18 cellular contexts compared by ENCODE assay signal in genomic region chr7:116877443-116878217, GRCh38. TPM values are rescaled to one million over a fixed set of nuclear protein-coding genes. Genes with fewer than 3 reads are reported as not detected.
DNase-seq lines count a peak whose midpoint lies in the region; ATAC-seq, FAIRE-seq and TF ChIP-seq lines count a peak whose summit lies in the region.
"Had no signal": no experiment of that assay in that cellular context is flagged by ENCODE, and none has a peak within 500 bp of the region (broad histone marks: within the 10 kb centered on the region; RNA-seq: fewer than 3 reads in every experiment).

No MANE protein-coding gene starts in this region.

- H3K9ac ChIP-seq in GM12878 (ENCODE audit: control insufficient read depth, insufficient read depth, low read length), result no peak overlapping the region
- H3K9ac ChIP-seq in HepG2 (ENCODE audit: insufficient read depth, low read depth, low read length), result no peak overlapping the region

- FAIRE-seq in GM12878 (lab: Jason Lieb, UNC) (no peak), HepG2 (lab: Jason Lieb, UNC) (no peak)

- no peak overlapping the region for H3K4me3 ChIP-seq in cardiac muscle cell
- no peak overlapping the region for H3K4me3 ChIP-seq in GM12878
- H3K4me3 ChIP-seq in HepG2 (replicated peaks in 1 of 3; ENCODE audit: insufficient read depth in 1 of 3, low read depth in 2 of 3, low read length in 3 of 3), result no peak overlapping the region
- no peak overlapping the region for H3K4me3 ChIP-seq in gastrocnemius medialis
- H3K4me3 ChIP-seq: GM23338, Peyer's patch had no signal

- peak in 1 of 2 donors; percentile 10 for DNase-seq in cardiac muscle cell (ENCODE audit: low read depth in 1 of 2, low spot score in 1 of 2)
- no peak for DNase-seq in Right ventricle myocardium superior
- DNase-seq in GM12878 (ENCODE audit: low read depth, low spot score), result no peak
- DNase-seq in HepG2 (ENCODE audit: low spot score), result no peak
- no peak for DNase-seq in gastrocnemius medialis
- no peak for DNase-seq in activated naive CD4-positive, alpha-beta T cell (lab: John Stamatoyannopoulos, UW)
- no peak for DNase-seq in WTC11 (ENCODE audit: low spot score)
- DNase-seq in activated naive CD8-positive, alpha-beta T cell treated with anti-CD3 and anti-CD28 coated beads, Interleukin-2, amount 50 U/mL, for 24 hours, result no peak
- DNase-seq: GDM1, HCEC 1CT, NCI-H1105, NCI-H2081 treated with DMSO at 0.1 percent for 48 hours, NCI-H446 treated with DMSO at 0.1 percent for 48 hours had no signal

- H3K9me3 ChIP-seq in cardiac muscle cell (ENCODE audit: low read depth) (no peaks in the 10 kb centered on the region), GM12878 (replicated peaks; ENCODE audit: control insufficient read depth, insufficient read depth, low read length) (no peaks in the 10 kb centered on the region), HepG2 (ENCODE audit: low read length) (no peaks in the 10 kb centered on the region), gastrocnemius medialis (no peaks in the 10 kb centered on the region)
- H3K9me3 ChIP-seq: Caco-2, Peyer's patch had no signal

- in situ Hi-C loops in GM12878 (cut with MboI), result no loop called here
- in situ Hi-C loops in HepG2 (cut with HindIII; ENCODE audit: extremely low pct_ligation_motif_present, low pct_unique_long_range_greater_than_20kb), result no loop called here
- in situ Hi-C loops in gastrocnemius medialis (cut with MboI; ENCODE audit: low sequenced_read_pairs in 4 of 4), result no loop called here

- H3K36me3 ChIP-seq in cardiac muscle cell (no peaks in the 10 kb centered on the region), GM12878 (ENCODE audit: control insufficient read depth in 2 of 2, insufficient read depth in 2 of 2, low read length in 1 of 2) (peaks cover 0 to 14% of the 10 kb centered on the region in 2 experiments; a peak in 2 of 4 replicates), HepG2 (replicated peaks in 1 of 2; ENCODE audit: control insufficient read depth in 1 of 2, insufficient read depth in 2 of 2, low read length in 2 of 2) (peaks cover 3 to 12% of the 10 kb centered on the region in 2 experiments; a peak in 4 of 5 replicates), gastrocnemius medialis (no peaks in the 10 kb centered on the region)
- H3K36me3 ChIP-seq: Peyer's patch had no signal

- no peak for TF ChIP-seq EP300 in GM12878 (IDR thresholded peaks at IDR 0.05; ENCODE audit: borderline replicate concordance in 1 of 2, control insufficient read depth in 1 of 2, low read depth in 2 of 2, low read length in 2 of 2)
- no peak for TF ChIP-seq EP300 in HepG2 (IDR thresholded peaks at IDR 0.05; ENCODE audit: low read depth in 2 of 2, low read length in 2 of 2)
- TF ChIP-seq EP300 in HepG2 (CRISPR knock-in tag; IDR thresholded peaks at IDR 0.05; ENCODE audit: borderline replicate concordance), result no peak

- BruUV-seq in GM12878 (replicated peaks; lab: Mats Ljungman, UMichigan) (TSS peak; percentile 5), HepG2 (replicated peaks; lab: Mats Ljungman, UMichigan) (TSS peak; percentile 7)

- H4K20me1 ChIP-seq in GM12878 (ENCODE audit: control insufficient read depth, insufficient read depth) (no peaks in the 10 kb centered on the region; the same call in 1 of the 2 replicates), HepG2 (ENCODE audit: insufficient read depth, low read length) (peaks cover 53% of the 10 kb centered on the region)

- WGBS in GM12878 (ENCODE audit: insufficient coverage, insufficient replicate concordance, low lambda C conversion rate, missing lambda C conversion rate), result 95% methylated on average over 3 of the region's 3 CpGs
- WGBS in HepG2 (ENCODE audit: low lambda C conversion rate), result 98% methylated on average over 3 of the region's 3 CpGs

- TF ChIP-seq CTCF in cardiac muscle cell (IDR thresholded peaks at IDR 0.05; ENCODE audit: low read depth, low read length) (no peak), GM12878 (IDR thresholded peaks at IDR 0.05 in 2 of 3, conservative IDR thresholded peaks at IDR 0.05 in 1 of 3; ENCODE audit: control insufficient read depth in 2 of 3, extremely low read depth in 1 of 3, insufficient read depth in 1 of 3, low read depth in 3 of 3, low read length in 3 of 3) (no peak), HepG2 (CRISPR knock-in tag; IDR thresholded peaks at IDR 0.05) (no peak), gastrocnemius medialis (IDR thresholded peaks at IDR 0.05 in 4 of 5, conservative IDR thresholded peaks at IDR 0.05 in 1 of 5) (no peak), WTC11 (IDR thresholded peaks at IDR 0.05) (no peak)

- H3K79me2 ChIP-seq in GM12878 (ENCODE audit: control insufficient read depth, insufficient read depth, low read length), result peaks cover 62% of the 10 kb centered on the region
- H3K79me2 ChIP-seq in HepG2 (ENCODE audit: insufficient read depth, low read length), result peaks cover 89% of the 10 kb centered on the region

- H3K27ac ChIP-seq in cardiac muscle cell (peak overlapping the region; percentile 91), GM12878 (ENCODE audit: control insufficient read depth, insufficient read depth) (no peak overlapping the region), HepG2 (ENCODE audit: extremely low read length, insufficient read depth, low read length) (no peak overlapping the region), gastrocnemius medialis (peak overlapping the region; percentile 38 to 79 (median 65))
- H3K27ac ChIP-seq: 22Rv1 had no signal

- H3K27me3 ChIP-seq in cardiac muscle cell (no peaks in the 10 kb centered on the region), GM12878 (replicated peaks in 1 of 2; ENCODE audit: control insufficient read depth in 2 of 2, insufficient read depth in 2 of 2, low read length in 1 of 2) (no peaks in the 10 kb centered on the region), HepG2 (ENCODE audit: control insufficient read depth in 1 of 2, insufficient read depth in 2 of 2, low read length in 2 of 2) (no peaks in the 10 kb centered on the region), gastrocnemius medialis (no peaks in the 10 kb centered on the region)
- H3K27me3 ChIP-seq: Peyer's patch had no signal

- H3K27me3 Mint-ChIP-seq in WTC11 (ENCODE audit: low read depth), result no peaks in the 10 kb centered on the region
- H3K27me3 Mint-ChIP-seq in activated naive CD8-positive, alpha-beta T cell treated with anti-CD3 and anti-CD28 coated beads, Interleukin-2, amount 50 U/mL, for 24 hours, result no peaks in the 10 kb centered on the region
- H3K27me3 Mint-ChIP-seq: B cell had no signal

- H2AFZ ChIP-seq in GM12878 (ENCODE audit: control insufficient read depth, low read depth, low read length) (no peak overlapping the region), HepG2 (ENCODE audit: low read length) (no peak overlapping the region)
- H2AFZ ChIP-seq: GM23338 had no signal

- RAD21 ChIA-PET in GM12878 (lab: Charles Lee; ENCODE audit: unreplicated experiment), result no interaction called here

- H3K4me1 Mint-ChIP-seq in WTC11, result peaks cover 11% of the 10 kb centered on the region
- peaks cover 35% of the 10 kb centered on the region for H3K4me1 Mint-ChIP-seq in activated naive CD8-positive, alpha-beta T cell treated with anti-CD3 and anti-CD28 coated beads, Interleukin-2, amount 50 U/mL, for 24 hours

- H3K4me2 ChIP-seq in GM12878 (ENCODE audit: control insufficient read depth, insufficient read depth), result no peak overlapping the region
- H3K4me2 ChIP-seq in HepG2 (ENCODE audit: low read depth, low read length), result no peak overlapping the region
- H3K4me2 ChIP-seq: GM23338 had no signal

- no peak for TF ChIP-seq RAD21 in GM12878 (IDR thresholded peaks at IDR 0.05; ENCODE audit: insufficient read depth, low read depth, low read length)
- no peak for TF ChIP-seq RAD21 in HepG2 (CRISPR knock-in tag; IDR thresholded peaks at IDR 0.05)

- TF ChIP-seq POLR2A in GM12878 (IDR thresholded peaks at IDR 0.05; ENCODE audit: low read depth, low read length), result no peak
- no peak for TF ChIP-seq POLR2A in HepG2 (IDR thresholded peaks at IDR 0.05; ENCODE audit: insufficient read depth in 1 of 2, low read depth in 2 of 2, low read length in 2 of 2)
- TF ChIP-seq POLR2A in gastrocnemius medialis (IDR thresholded peaks at IDR 0.05), result no peak

- CTCF ChIA-PET in GM12878 (lab: Yijun Ruan, JAX), result interaction anchor here (1.1 to 1.2 kb wide), 2 partner anchors 14 to 19 kb away, joined by 3 to 4 read pairs; no protein-coding TSS in a partner anchor
- CTCF ChIA-PET in HepG2 (lab: Yijun Ruan, JAX; ENCODE audit: low intra/inter-chr PET ratio, low total read pairs), result no interaction called here
- CTCF ChIA-PET in WTC11 (lab: Charles Lee), result no interaction called here

- H3K27ac Mint-ChIP-seq in WTC11, result no peak overlapping the region
- no peak overlapping the region for H3K27ac Mint-ChIP-seq in activated naive CD8-positive, alpha-beta T cell treated with anti-CD3 and anti-CD28 coated beads, Interleukin-2, amount 50 U/mL, for 24 hours
- H3K27ac Mint-ChIP-seq: B cell, GM23338 had no signal

- no peaks in the 10 kb centered on the region for H3K9me3 Mint-ChIP-seq in WTC11
- H3K9me3 Mint-ChIP-seq in activated naive CD8-positive, alpha-beta T cell treated with anti-CD3 and anti-CD28 coated beads, Interleukin-2, amount 50 U/mL, for 24 hours, result no peaks in the 10 kb centered on the region
- H3K9me3 Mint-ChIP-seq: GM23338 had no signal

- no peak overlapping the region for H3K4me3 Mint-ChIP-seq in WTC11
- no peak overlapping the region for H3K4me3 Mint-ChIP-seq in activated naive CD8-positive, alpha-beta T cell treated with anti-CD3 and anti-CD28 coated beads, Interleukin-2, amount 50 U/mL, for 24 hours
- H3K4me3 Mint-ChIP-seq: B cell, GM23338 had no signal

- intact Hi-C loops in Right ventricle myocardium superior (cut with DNase I), result no loop called here
- intact Hi-C loops in GM12878 (cut with micrococcal nuclease; ENCODE audit: unreplicated experiment), result no loop called here
- intact Hi-C loops in HepG2 (cut with micrococcal nuclease; ENCODE audit: unreplicated experiment), result no loop called here
- intact Hi-C loops in gastrocnemius medialis (cut with DNase I; ENCODE audit: low total_unique reads), result no loop called here

- H3K4me1 ChIP-seq in cardiac muscle cell (ENCODE audit: low read depth) (peaks cover 60% of the 10 kb centered on the region), GM12878 (ENCODE audit: control insufficient read depth, insufficient read depth, low read length) (no peaks in the 10 kb centered on the region), HepG2 (ENCODE audit: insufficient read depth, low read length) (peaks cover 30% of the 10 kb centered on the region), gastrocnemius medialis (peaks cover 39 to 64% of the 10 kb centered on the region in 2 donors)

- POLR2A ChIA-PET in GM12878 (lab: Charles Lee), result interaction anchor here (0.8 kb wide), 1 partner anchor 20 kb away, joined by 3 read pairs; no protein-coding TSS in a partner anchor
- POLR2A ChIA-PET in HepG2 (lab: Yijun Ruan, JAX), result no interaction called here
- POLR2A ChIA-PET in WTC11 (lab: Charles Lee), result interaction anchor here (0.5 kb wide), 1 partner anchor 37 kb away, joined by 3 read pairs; no protein-coding TSS in a partner anchor

- SMC1A ChIA-PET in GM12878 (lab: Charles Lee; ENCODE audit: uncharacterized antibody, unreplicated experiment), result no interaction called here

- ATAC-seq in Right ventricle myocardium superior (ENCODE audit: poor library complexity), result no peak
- no peak for ATAC-seq in GM12878
- no peak for ATAC-seq in HepG2
- no peak for ATAC-seq in gastrocnemius medialis
- ATAC-seq in WTC11, result no peak
- ATAC-seq in activated naive CD8-positive, alpha-beta T cell treated with anti-CD3 and anti-CD28 coated beads, Interleukin-2, amount 50 U/mL, for 24 hours, result no peak

- H3K36me3 Mint-ChIP-seq in WTC11, result peaks cover 8% of the 10 kb centered on the region
- H3K36me3 Mint-ChIP-seq in activated naive CD8-positive, alpha-beta T cell treated with anti-CD3 and anti-CD28 coated beads, Interleukin-2, amount 50 U/mL, for 24 hours (ENCODE audit: low read depth), result peaks cover 26% of the 10 kb centered on the region

RNA-seq across cellular contexts. Expression of gene CAPZA2, which starts 15.2 kb away (rescaled TPM):
- 117 and 150 TPM in 2 replicates for total RNA-seq in cardiac muscle cell
- polyA plus RNA-seq in cardiac muscle cell, result 348 and 371 TPM in 2 replicates
- 344 TPM for total RNA-seq in Right ventricle myocardium superior
- 99.2 and 113 TPM in 2 replicates for total RNA-seq in GM12878 (2013; cell fraction: nucleolus; rRNA removed)
- 50.0 and 72.9 TPM in 2 replicates for total RNA-seq in GM12878 (2014; rRNA removed)
- total RNA-seq in GM12878 (2014; rRNA removed; fragmentation: Illumina TruSeq; extraction: Trizol), result 104 and 108 TPM in 2 replicates
- total RNA-seq in GM12878 (2021), result 126 and 135 TPM in 2 replicates
- 38.7 TPM for polyA plus RNA-seq in GM12878 (2011; ENCODE audit: low read depth)
- 103 and 186 TPM in 2 replicates for polyA plus RNA-seq in GM12878 (2011; rRNA removed)
- 21.6 and 23.2 TPM in 2 replicates for polyA plus RNA-seq in GM12878 (2011; cell fraction: cytosol; rRNA removed)
- 24.9 and 25.1 TPM in 2 replicates for polyA plus RNA-seq in GM12878 (2011; cell fraction: nucleus; rRNA removed)
- polyA plus RNA-seq in GM12878 (2012), result 50.2 and 59.7 TPM in 2 replicates
- 100.0 and 103 TPM in 2 replicates for polyA plus RNA-seq in GM12878 (2014; fragmentation: Illumina TruSeq; extraction: Trizol)
- polyA plus RNA-seq in GM12878 (2014; fragmentation: Nextera tagmentation; extraction: Ambion mirVana), result 100 to 1,000 TPM; 159 to 379 TPM
- polyA plus RNA-seq in GM12878 (2014; rRNA removed), result 42.9 and 58.2 TPM in 2 replicates
- 100 to 1,000 TPM; 172 to 176 TPM for polyA plus RNA-seq in GM12878 (2016; fragmentation: Nextera tagmentation; extraction: Ambion mirVana)
- 46.4 and 58.7 TPM in 2 replicates for polyA minus RNA-seq in GM12878 (2011; rRNA and poly(A)+ RNA removed)
- polyA minus RNA-seq in GM12878 (2011; cell fraction: cytosol; rRNA and poly(A)+ RNA removed), result 22.6 and 22.9 TPM in 2 replicates
- polyA minus RNA-seq in GM12878 (2011; cell fraction: nucleus; rRNA and poly(A)+ RNA removed), result 38.0 and 58.4 TPM in 2 replicates
- total RNA-seq in HepG2 (2016; rRNA removed; fragmentation: Illumina TruSeq; extraction: Trizol), result 199 and 286 TPM in 2 replicates
- total RNA-seq in HepG2 (2016; cell fraction: cytosol; rRNA removed; fragmentation: Illumina TruSeq; extraction: Trizol; ENCODE audit: low read depth), result 24.4 and 27.4 TPM in 2 replicates
- 185 and 316 TPM in 2 replicates for total RNA-seq in HepG2 (2016; cell fraction: insoluble cytoplasmic fraction; rRNA removed; fragmentation: Illumina TruSeq; extraction: Trizol)
- total RNA-seq in HepG2 (2016; cell fraction: membrane; rRNA removed; fragmentation: Illumina TruSeq; extraction: Trizol), result 84.0 and 101 TPM in 2 replicates
- total RNA-seq in HepG2 (2016; cell fraction: nucleus; rRNA removed; fragmentation: Illumina TruSeq; extraction: Trizol), result 80.2 and 86.7 TPM in 2 replicates
- 30.6 and 38.4 TPM in 2 replicates for polyA plus RNA-seq in HepG2 (2011; rRNA removed)
- 13.6 and 23.2 TPM in 2 replicates for polyA plus RNA-seq in HepG2 (2011; cell fraction: cytosol; rRNA removed)
- polyA plus RNA-seq in HepG2 (2011; cell fraction: nucleus; rRNA removed), result 7.4 and 12.5 TPM in 2 replicates
- polyA plus RNA-seq in HepG2 (2012), result 60.2 and 71.6 TPM in 2 replicates
- 19.1 TPM in 2 replicates for polyA plus RNA-seq in HepG2 (2016; cell fraction: cytosol; fragmentation: Illumina TruSeq; extraction: Trizol; ENCODE audit: low read depth)
- 177 and 188 TPM in 2 replicates for polyA plus RNA-seq in HepG2 (2016; cell fraction: insoluble cytoplasmic fraction; fragmentation: Illumina TruSeq; extraction: Trizol; ENCODE audit: low read depth)
- polyA plus RNA-seq in HepG2 (2016; cell fraction: membrane; fragmentation: Illumina TruSeq; extraction: Trizol; ENCODE audit: low read depth), result 37.6 and 44.7 TPM in 2 replicates
- 56.1 and 58.9 TPM in 2 replicates for polyA plus RNA-seq in HepG2 (2016; cell fraction: nucleus; fragmentation: Illumina TruSeq; extraction: Trizol; ENCODE audit: insufficient read depth, low read depth)
- polyA minus RNA-seq in HepG2 (2011; rRNA and poly(A)+ RNA removed; ENCODE audit: low replicate concordance), result 14.8 and 29.3 TPM in 2 replicates
- 31.0 and 34.3 TPM in 2 replicates for polyA minus RNA-seq in HepG2 (2011; cell fraction: cytosol; rRNA and poly(A)+ RNA removed)
- 77.0 and 95.7 TPM in 2 replicates for polyA minus RNA-seq in HepG2 (2011; cell fraction: nucleus; rRNA and poly(A)+ RNA removed)
- 100 to 1,000 TPM; 110 to 158 (median 137) TPM for total RNA-seq in gastrocnemius medialis
- total RNA-seq in WTC11 (2021), result 122 to 153 TPM (median 125 TPM) in 3 replicates

Comparison
In these comparisons a context has a peak if more than half of its experiments do, and no peak if none do; other contexts are left out.
1. H3K27ac ChIP-seq: peak in cardiac muscle cell (single experiment) and gastrocnemius medialis (4 of 4); none in GM12878 (single experiment) and HepG2 (single experiment).